30 cellular contexts compared by ENCODE assay signal in genomic region chr1:232682248-232682647, GRCh38. TPM values are rescaled to one million over a fixed set of nuclear protein-coding genes. Genes with fewer than 3 reads are reported as not detected.
DNase-seq lines count a peak whose midpoint lies in the region; ATAC-seq, FAIRE-seq and TF ChIP-seq lines count a peak whose summit lies in the region.
"Had no signal": no experiment of that assay in that cellular context is flagged by ENCODE, and none has a peak within 500 bp of the region (broad histone marks: within the 10 kb centered on the region; RNA-seq: fewer than 3 reads in every experiment).

No MANE protein-coding gene starts in this region.

- H3K4me2 ChIP-seq in mesendoderm (ENCODE audit: low read length): no peak overlapping the region

- H3K79me2 ChIP-seq in mesendoderm (ENCODE audit: control insufficient read depth, insufficient read depth, low read length): no peaks in the 10 kb centered on the region

- no peak overlapping the region for H2BK5ac ChIP-seq in mesendoderm (ENCODE audit: low read length)

- no peak overlapping the region for H2AK5ac ChIP-seq in mesendoderm (ENCODE audit: low read length)

- H3K79me1 ChIP-seq in mesendoderm (ENCODE audit: low read length): no peaks in the 10 kb centered on the region

- H3K4me3 ChIP-seq in right cardiac atrium (ENCODE audit: low read length) (no peak overlapping the region), left ventricle myocardium inferior (no peak overlapping the region), mesendoderm (ENCODE audit: low read length) (no peak overlapping the region), kidney (ENCODE audit: low read length in 2 of 2) (no peak overlapping the region)
- H3K4me3 ChIP-seq: adrenal gland, left lung had no signal

- no peaks in the 10 kb centered on the region for H3K4me1 ChIP-seq in right cardiac atrium (ENCODE audit: control insufficient read depth, insufficient read depth, low read length)
- peaks cover 14% of the 10 kb centered on the region for H3K4me1 ChIP-seq in left ventricle myocardium inferior
- H3K4me1 ChIP-seq in mesendoderm (ENCODE audit: control insufficient read depth, low read depth, low read length): no peaks in the 10 kb centered on the region
- no peaks in the 10 kb centered on the region for H3K4me1 ChIP-seq in kidney (ENCODE audit: control insufficient read depth in 1 of 2, insufficient read depth in 1 of 2, low read depth in 1 of 2, low read length in 2 of 2)
- H3K4me1 ChIP-seq: left lung had no signal

- H3K23ac ChIP-seq in mesendoderm (ENCODE audit: low read length): no peak overlapping the region

- H3K36me3 ChIP-seq in left ventricle myocardium inferior (no peaks in the 10 kb centered on the region), mesendoderm (ENCODE audit: control insufficient read depth, insufficient read depth, low read length) (no peaks in the 10 kb centered on the region), kidney (ENCODE audit: control insufficient read depth in 1 of 2, insufficient read depth in 2 of 2, low read length in 2 of 2) (no peaks in the 10 kb centered on the region)
- H3K36me3 ChIP-seq: adrenal gland, left lung had no signal

- H4K8ac ChIP-seq in mesendoderm (ENCODE audit: low read depth, low read length): no peak overlapping the region

- H3K9me3 ChIP-seq in right cardiac atrium (ENCODE audit: control insufficient read depth, low read length) (no peaks in the 10 kb centered on the region), left ventricle myocardium inferior (replicated peaks) (no peaks in the 10 kb centered on the region), kidney (ENCODE audit: control insufficient read depth in 1 of 2, low read length in 2 of 2) (peaks cover 3 to 5% of the 10 kb centered on the region in 2 donors)
- H3K9me3 ChIP-seq: adrenal gland, left lung had no signal

- no peak overlapping the region for H2BK15ac ChIP-seq in mesendoderm (replicated peaks; ENCODE audit: low read depth)

- FAIRE-seq in colon (lab: Jason Lieb, UNC) (peak; percentile 70), kidney (lab: Jason Lieb, UNC) (no peak)
- FAIRE-seq: bronchial epithelial cell, RCC 7860 had no signal

- H3K9ac ChIP-seq in mesendoderm (ENCODE audit: low read length): no peak overlapping the region
- H3K9ac ChIP-seq in kidney (ENCODE audit: low read length in 2 of 2): no peak overlapping the region

- ATAC-seq in right cardiac atrium (peak; percentile 40 to 56), GM18858 (IDR thresholded peaks at IDR 0.05; ENCODE audit: unreplicated experiment) (no peak)
- ATAC-seq: left lung, natural killer cell had no signal

- TF ChIP-seq POLR2A in erythroblast (IDR thresholded peaks at IDR 0.05; ENCODE audit: low read length): no peak

- DNase-seq in right cardiac atrium: no peak
- DNase-seq in left ventricle myocardium inferior: no peak
- peak; percentile 71 for DNase-seq in mesendoderm
- no peak for DNase-seq in kidney
- no peak for DNase-seq in NCI-H1092 (lab: John Stamatoyannopoulos, UW)
- no peak for DNase-seq in erythroblast (lab: John Stamatoyannopoulos, UW)
- DNase-seq: 8988T; activated CD4-positive, alpha-beta memory T cell treated with anti-CD3 and anti-CD28 coated beads, Interleukin-2, amount 10 ng/mL, durations not matched to agents 7 days and 5 days; activated CD8-positive, alpha-beta memory T cell treated with anti-CD3 and anti-CD28 coated beads, Interleukin-2, amount 50 U/mL, for 4 hours; activated naive CD4-positive, alpha-beta T cell treated with Interleukin-2 at 50 U/mL for 16 hours; adrenal gland; DMS79; effector CD4-positive, alpha-beta T cell; GDM1; HCEC 1CT; immature natural killer cell; left lung; midbrain; MM.1S; natural killer cell; NCI-H345; occipital lobe; SHP77 treated with DMSO at 0.1 percent for 48 hours; stimulated activated CD4-positive, alpha-beta T cell treated with anti-CD3 and anti-CD28 coated beads, Interleukin-15, amount 100 ng/mL, for 24 hours; stimulated activated CD4-positive, alpha-beta T cell treated with anti-CD3 and anti-CD28 coated beads, Interleukin-4, amount 100 ng/mL, for 4 hours had no signal

- H3K27ac ChIP-seq in right cardiac atrium (ENCODE audit: low read length) (no peak overlapping the region), left ventricle myocardium inferior (replicated peaks) (no peak overlapping the region), mesendoderm (ENCODE audit: low read depth, low read length) (no peak overlapping the region), kidney (ENCODE audit: low read depth in 2 of 2, low read length in 2 of 2) (no peak overlapping the region)
- H3K27ac ChIP-seq: adrenal gland, C4-2B, left lung had no signal

- H3K56ac ChIP-seq in mesendoderm (ENCODE audit: low read length): no peak overlapping the region

- TF ChIP-seq CTCF in left ventricle myocardium inferior (IDR thresholded peaks at IDR 0.05; ENCODE audit: borderline replicate concordance) (no peak), kidney (IDR thresholded peaks at IDR 0.05; ENCODE audit: borderline replicate concordance, extremely low read depth, insufficient read depth) (no peak)

- no peak overlapping the region for H3K4ac ChIP-seq in mesendoderm (ENCODE audit: low read depth, low read length)

- no peak overlapping the region for H4K5ac ChIP-seq in mesendoderm (ENCODE audit: low read length)

- no peaks in the 10 kb centered on the region for H3K27me3 ChIP-seq in right cardiac atrium (ENCODE audit: control insufficient read depth, insufficient read depth)
- H3K27me3 ChIP-seq in left ventricle myocardium inferior (ENCODE audit: low read depth): no peaks in the 10 kb centered on the region
- H3K27me3 ChIP-seq in mesendoderm (ENCODE audit: insufficient read depth, low read length, poor library complexity): no peaks in the 10 kb centered on the region
- H3K27me3 ChIP-seq: adrenal gland, left lung had no signal

- H3K18ac ChIP-seq in mesendoderm (ENCODE audit: low read length): no peak overlapping the region

- WGBS in right cardiac atrium: 35% methylated on average over 4 of the region's 4 CpGs
- no CpG with 5 or more reads among the region's 4 CpGs for WGBS in mesendoderm (ENCODE audit: extremely low coverage, insufficient coverage, low lambda C conversion rate)

- intact Hi-C loops in right cardiac atrium (cut with DNase I) (no loop called here), left ventricle myocardium inferior (cut with micrococcal nuclease) (no loop called here), kidney (cut with DNase I) (no loop called here)

- no peak overlapping the region for H2BK120ac ChIP-seq in mesendoderm (ENCODE audit: low read depth, low read length)

RNA-seq across cellular contexts. Expression of gene SIPA1L2, which starts 52.3 kb away (rescaled TPM):
- total RNA-seq in right cardiac atrium: 100 to 1,000 TPM in 3 of 4 donors, 10 to 100 TPM in 1; 90.2 to 117 (median 107) TPM
- polyA plus RNA-seq in right cardiac atrium: 32.7 TPM
- 127 TPM for total RNA-seq in left ventricle myocardium inferior
- polyA plus RNA-seq in mesendoderm (2013, experiment 1 of 2): 31.7 TPM
- 33.6 TPM for polyA plus RNA-seq in mesendoderm (2013, experiment 2 of 2)
- 20.2 TPM for total RNA-seq in kidney
- 4.0 TPM for polyA plus RNA-seq in kidney (ENCODE audit: insufficient read depth, low read depth, low replicate concordance)
